ENCODE assay signal across 29 cellular contexts in genomic region chr17:72642720-72643119, GRCh38.
"Had no signal": no experiment of that assay in that cellular context is flagged by ENCODE, and none has a peak within 500 bp of the region (broad histone marks: within the 10 kb centered on the region; RNA-seq: fewer than 3 reads in every experiment).

No MANE protein-coding gene starts in this region.

- H3K4me3 ChIP-seq: ascending aorta, breast epithelium, coronary artery, dorsolateral prefrontal cortex, heart left ventricle had no signal

- H3K27me3 Mint-ChIP-seq: T-helper 17 cell had no signal

- H3K4me3 Mint-ChIP-seq: activated CD4-positive, alpha-beta T cell treated with anti-CD3 and anti-CD28 coated beads, Interleukin-2, amount 10 ng/mL, durations not matched to agents 7 days and 5 days; activated CD8-positive, alpha-beta T cell treated with anti-CD3 and anti-CD28 coated beads for 36 hours; activated naive CD8-positive, alpha-beta T cell; activated T-cell treated with anti-CD3 and anti-CD28 coated beads, Interleukin-2, amount 50 U/mL, for 4 hours; brain; central memory CD8-positive, alpha-beta T cell; dendritic cell treated with granulocyte-macrophage colony-stimulating factor and Interleukin-4, amounts not matched to agents 40 ng/mL and 50 ng/mL, for 4 days; endodermal cell; T-helper 17 cell; T-helper 2 cell treated with Interferon-gamma antibody and Interleukin-4, amounts not matched to agents 5 μg/mL and 100 μg/mL, for 36 hours had no signal

- H3K9me3 Mint-ChIP-seq: activated CD4-positive, alpha-beta T cell treated with anti-CD3 and anti-CD28 coated beads, Interleukin-2, amount 10 ng/mL, durations not matched to agents 7 days and 5 days; activated CD8-positive, alpha-beta T cell treated with anti-CD3 and anti-CD28 coated beads for 36 hours; activated T-cell treated with anti-CD3 and anti-CD28 coated beads, Interleukin-2, amount 50 U/mL, for 4 hours; activated T-helper 2 cell treated with anti-CD3 and anti-CD28 coated beads, Interferon-gamma antibody, Interleukin-2, Interleukin-4, amounts not matched to agents 10 μg/mL and 5 μg/mL and 100 μg/mL, durations not matched to agents 14 hours and 24 hours and 36 hours; central memory CD8-positive, alpha-beta T cell; dendritic cell treated with granulocyte-macrophage colony-stimulating factor and Interleukin-4, amounts not matched to agents 40 ng/mL and 50 ng/mL, for 4 days; endodermal cell; T-helper 2 cell treated with Interferon-gamma antibody and Interleukin-4, amounts not matched to agents 5 μg/mL and 100 μg/mL, for 36 hours had no signal

- H3K4me1 ChIP-seq: ascending aorta, breast epithelium, heart left ventricle had no signal

- H3K4me1 Mint-ChIP-seq: brain; central memory CD8-positive, alpha-beta T cell had no signal

- ATAC-seq: activated CD8-positive, alpha-beta T cell treated with anti-CD3 and anti-CD28 coated beads for 36 hours; activated T-cell treated with anti-CD3 and anti-CD28 coated beads, Interleukin-2, amount 50 U/mL, for 4 hours; esophagus mucosa; heart left ventricle; T-helper 17 cell had no signal

- H3K27ac ChIP-seq: ascending aorta, breast epithelium, coronary artery, dorsolateral prefrontal cortex, heart left ventricle, WERI-Rb-1 had no signal

- DNase-seq: activated CD4-positive, alpha-beta T cell treated with anti-CD3 and anti-CD28 coated beads for 4 hours; activated CD4-positive, alpha-beta T cell treated with anti-CD3 and anti-CD28 coated beads, Interleukin-2, amount 10 ng/mL, durations not matched to agents 7 days and 5 days; activated CD4-positive, alpha-beta T cell treated with anti-CD3 and anti-CD28 coated beads, Interleukin-2, amount 50 U/mL, for 48 hours; activated CD4-positive, CD25-positive, alpha-beta regulatory T cell; activated CD4-positive, CD25-positive, alpha-beta regulatory T cell treated with anti-CD3 and anti-CD28 coated beads, Interleukin-2, amount 50 U/mL, for 72 hours; activated CD8-positive, alpha-beta memory T cell treated with anti-CD3 and anti-CD28 coated beads for 24 hours; activated CD8-positive, alpha-beta T cell treated with anti-CD3 and anti-CD28 coated beads for 36 hours; activated effector memory CD4-positive, alpha-beta T cell treated with anti-CD3 and anti-CD28 coated beads, Interleukin-2, amount 50 U/mL, for 16 hours; activated naive CD4-positive, alpha-beta T cell treated with anti-CD3 and anti-CD28 coated beads, Interleukin-2, amount 50 U/mL, for 16 hours; activated T-cell treated with anti-CD3 and anti-CD28 coated beads, Interleukin-2, amount 50 U/mL, for 4 hours; dorsolateral prefrontal cortex; effector memory CD4-positive, alpha-beta T cell; endodermal cell; foreskin fibroblast; heart left ventricle; T-helper 1 cell; T-helper 17 cell; T1000; WERI-Rb-1 had no signal

- H3K27ac Mint-ChIP-seq: activated CD4-positive, alpha-beta T cell treated with anti-CD3 and anti-CD28 coated beads, Interleukin-2, amount 10 ng/mL, durations not matched to agents 7 days and 5 days; activated CD8-positive, alpha-beta T cell treated with anti-CD3 and anti-CD28 coated beads for 36 hours; activated naive CD8-positive, alpha-beta T cell; activated T-helper 2 cell treated with anti-CD3 and anti-CD28 coated beads, Interferon-gamma antibody, Interleukin-2, Interleukin-4, amounts not matched to agents 10 μg/mL and 5 μg/mL and 100 μg/mL, durations not matched to agents 14 hours and 24 hours and 36 hours; brain; dendritic cell treated with granulocyte-macrophage colony-stimulating factor and Interleukin-4, amounts not matched to agents 40 ng/mL and 50 ng/mL, for 4 days; endodermal cell; T-helper 17 cell; T-helper 2 cell treated with Interferon-gamma antibody and Interleukin-4, amounts not matched to agents 5 μg/mL and 100 μg/mL, for 36 hours had no signal

- H3K27me3 ChIP-seq: ascending aorta had no signal

- H3K36me3 Mint-ChIP-seq: brain had no signal

- H3K36me3 ChIP-seq: ascending aorta, breast epithelium had no signal
